In the genomic region with DNA sequence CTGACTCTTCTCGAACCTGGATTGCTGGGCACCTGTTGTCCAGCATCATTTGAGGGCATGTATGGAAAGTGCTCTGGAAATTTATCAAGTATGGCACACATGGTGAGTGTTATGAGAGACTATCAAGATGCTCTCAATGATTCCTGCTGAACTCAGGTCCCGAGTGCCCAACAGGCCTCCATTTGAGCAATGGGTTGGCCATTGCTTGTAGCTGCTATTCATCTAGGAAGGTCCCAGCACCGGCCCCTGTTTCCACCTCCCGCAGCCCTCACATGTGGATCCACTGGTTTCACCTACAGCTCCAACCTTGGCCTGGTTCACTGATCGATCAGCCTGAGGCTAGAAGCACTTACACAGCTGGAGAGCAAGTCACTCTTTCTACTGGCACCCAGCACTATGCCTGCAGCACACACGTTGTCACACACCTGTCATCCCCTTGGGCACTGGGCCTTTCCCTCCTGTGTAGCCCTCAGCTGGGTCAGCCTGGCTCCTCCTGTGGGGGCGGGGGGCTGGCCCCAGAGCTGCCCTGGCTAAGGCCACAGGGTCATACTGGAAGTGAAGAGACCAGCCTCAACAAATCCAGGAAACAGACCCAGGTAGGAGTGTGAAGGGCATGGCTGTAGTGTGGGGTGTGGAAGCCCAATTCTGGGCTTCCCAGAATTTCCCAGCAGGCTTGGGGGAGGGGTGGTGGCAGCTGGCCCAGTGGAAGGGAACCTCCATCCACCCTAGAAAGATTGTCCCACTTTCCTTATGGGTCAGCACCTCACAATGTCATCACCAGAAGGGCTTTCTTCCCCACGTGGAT, we compare ENCODE assay signal across 9 cellular contexts. TPM values are rescaled to one million over a fixed set of nuclear protein-coding genes. Genes with fewer than 3 reads are reported as not detected.
A peak's percentile ranks its signal among the peaks of the same experiment; 100 is the strongest.
DNase-seq lines count a peak whose midpoint lies in the region; ATAC-seq and TF ChIP-seq lines count a peak whose summit lies in the region.
"Had no signal": no experiment of that assay in that cellular context is flagged by ENCODE, and none has a peak within 500 bp of the region (broad histone marks: within the 10 kb centered on the region; RNA-seq: fewer than 3 reads in every experiment).

No MANE protein-coding gene starts in this region.

- peak overlapping the region; percentile 12 for H3K18ac ChIP-seq in trophoblast cell (ENCODE audit: low read length)

- peak overlapping the region; percentile 13 for H2BK5ac ChIP-seq in trophoblast cell (ENCODE audit: low read depth, low read length, poor library complexity)

- H3K4me1 ChIP-seq in SJSA1 (replicated peaks) (peaks cover 62% of the 10 kb centered on the region), heart left ventricle (peaks cover 7 to 74% (median 33%) of the 10 kb centered on the region in 12 donors), trophoblast cell (ENCODE audit: control insufficient read depth in 1 of 2, insufficient read depth in 2 of 2, low read length in 2 of 2) (peaks cover 21 to 24% of the 10 kb centered on the region in 2 experiments)

- H3K9ac ChIP-seq in trophoblast cell (ENCODE audit: low read length), result no peak overlapping the region

- no peaks in the 10 kb centered on the region for H3K9me3 ChIP-seq in SJSA1 (replicated peaks)
- H3K9me3 ChIP-seq in heart left ventricle, result no peaks in the 10 kb centered on the region
- H3K9me3 ChIP-seq in trophoblast cell (ENCODE audit: insufficient read depth, low read depth, low read length), result no peaks in the 10 kb centered on the region

- 79 to 91% (median 86%) methylated on average over 6 to 8 of the region's 8 CpGs for WGBS in heart left ventricle, 4 donors
- no CpG with 5 or more reads among the region's 8 CpGs for WGBS in trophoblast cell (ENCODE audit: extremely low coverage, insufficient coverage, insufficient read length)

- H3K36me3 ChIP-seq in SJSA1, result no peaks in the 10 kb centered on the region
- no peaks in the 10 kb centered on the region for H3K36me3 ChIP-seq in heart left ventricle
- H3K36me3 ChIP-seq in trophoblast cell (ENCODE audit: control insufficient read depth in 1 of 2, insufficient read depth in 2 of 2, low read length in 2 of 2), result no peaks in the 10 kb centered on the region

- H3K79me1 ChIP-seq in trophoblast cell (ENCODE audit: low read length), result peaks cover 19% of the 10 kb centered on the region

- TF ChIP-seq CTCF in heart left ventricle (IDR thresholded peaks at IDR 0.05), result no peak

- intact Hi-C loops in heart left ventricle (cut with DNase I) (loop anchor here in 1 of 10 donors (5.0 kb wide), 1 partner anchor 44 kb away; a partner anchor contains a TSS), posterior vena cava (cut with DNase I) (loop anchor here in 1 of 2 donors (2.0 kb wide), 1 partner anchor 41 kb away; a partner anchor contains a TSS)

- H3K23ac ChIP-seq in trophoblast cell (ENCODE audit: low read length), result no peak overlapping the region

- no peak overlapping the region for H4K8ac ChIP-seq in trophoblast cell (ENCODE audit: low read depth, low read length)

- H2BK120ac ChIP-seq in trophoblast cell (ENCODE audit: insufficient read depth, low read length, poor library complexity), result peak overlapping the region; percentile 6

- no peaks in the 10 kb centered on the region for H3K79me2 ChIP-seq in trophoblast cell (ENCODE audit: control insufficient read depth, insufficient read depth, low read length, poor library complexity)

- H3K14ac ChIP-seq in trophoblast cell (ENCODE audit: low read length), result peak overlapping the region; percentile 37

- no peak overlapping the region for H3K4ac ChIP-seq in trophoblast cell (ENCODE audit: low read depth, low read length)

- no peak overlapping the region for H3K4me3 ChIP-seq in SJSA1
- H3K4me3 ChIP-seq in heart left ventricle, result no peak overlapping the region
- H3K4me3 ChIP-seq in trophoblast cell (ENCODE audit: low read depth, low read length), result no peak overlapping the region

- DNase-seq in CD1c-positive myeloid dendritic cell (ENCODE audit: extremely low spot score) (peak; percentile 8), SJSA1 (ENCODE audit: low read depth in 1 of 2, low spot score in 2 of 2) (no peak), heart left ventricle (no peak), trophoblast cell (peak; percentile 89 to 95), posterior vena cava (ENCODE audit: low spot score) (no peak), EL (no peak), DMS53 treated with DMSO at 0.1 percent for 48 hours (lab: John Stamatoyannopoulos, UW; ENCODE audit: unreplicated experiment) (no peak)
- no peak for DNase-seq in activated CD4-positive, CD25-positive, alpha-beta regulatory T cell treated with anti-CD3 and anti-CD28 coated beads, Interleukin-2, amount 50 U/mL, for 72 hours
- DNase-seq: CD8-positive, alpha-beta memory T cell had no signal

- H3K27me3 ChIP-seq in SJSA1 (replicated peaks), result no peaks in the 10 kb centered on the region
- no peaks in the 10 kb centered on the region for H3K27me3 ChIP-seq in heart left ventricle
- H3K27me3 ChIP-seq in trophoblast cell (ENCODE audit: insufficient read depth, low read length), result no peaks in the 10 kb centered on the region

- peak in 3 of 4 donors; percentile 16 to 25 (median 19) for ATAC-seq in heart left ventricle

- peak overlapping the region; percentile 17 for H3K4me2 ChIP-seq in trophoblast cell (ENCODE audit: low read length)

- H2AK5ac ChIP-seq in trophoblast cell (ENCODE audit: low read length), result no peak overlapping the region

- H2BK12ac ChIP-seq in trophoblast cell (ENCODE audit: low read length), result peak overlapping the region; percentile 46

- H4K12ac ChIP-seq in trophoblast cell (ENCODE audit: low read depth, low read length), result no peak overlapping the region

- TF ChIP-seq POLR2A in heart left ventricle (IDR thresholded peaks at IDR 0.05), result no peak

- H2AFZ ChIP-seq in trophoblast cell (ENCODE audit: insufficient read depth, low read length, poor library complexity), result no peak overlapping the region

- H3K27ac ChIP-seq in SJSA1 (peak overlapping the region; percentile 86), heart left ventricle (peak overlapping the region in 11 of 12 donors; percentile 14 to 83 (median 65)), trophoblast cell (ENCODE audit: low read depth, low read length) (peak overlapping the region; percentile 30)

- peak overlapping the region; percentile 52 for H4K91ac ChIP-seq in trophoblast cell (ENCODE audit: low read depth, low read length)

RNA-seq across cellular contexts. Expression of a gene that starts 41.7 kb away (rescaled TPM):
- total RNA-seq in SJSA1 (2014; rRNA removed; shearing (Covaris generic)), result 19.5 and 22.0 TPM in 2 replicates
- total RNA-seq in heart left ventricle (10 to 100 TPM; 12.1 to 34.3 (median 16.3) TPM), posterior vena cava (10 to 100 TPM; 56.3 to 62.7 TPM)
- polyA plus RNA-seq in heart left ventricle, result 1 to 10 TPM; 5.6 to 9.8 TPM
- polyA plus RNA-seq in trophoblast cell (2013), result 49.5 and 54.4 TPM in 2 replicates

Comparison
In these comparisons a context has a peak if more than half of its experiments do, and no peak if none do; other contexts are left out.
1. DNase-seq: peak in CD1c-positive myeloid dendritic cell (single experiment) and trophoblast cell (2 of 2); none in SJSA1 (0 of 2), heart left ventricle (0 of 5), posterior vena cava (single experiment), activated CD4-positive, CD25-positive, alpha-beta regulatory T cell treated with anti-CD3 and anti-CD28 coated beads, Interleukin-2, amount 50 U/mL, for 72 hours (single experiment), EL (single experiment) and DMS53 treated with DMSO at 0.1 percent for 48 hours (single experiment).
2. H3K27ac ChIP-seq: peak in every context shown above with its lines; median percentile 86 in SJSA1; 65 in heart left ventricle; 30 in trophoblast cell.